20 cellular contexts compared by ENCODE assay signal in the genomic region with DNA sequence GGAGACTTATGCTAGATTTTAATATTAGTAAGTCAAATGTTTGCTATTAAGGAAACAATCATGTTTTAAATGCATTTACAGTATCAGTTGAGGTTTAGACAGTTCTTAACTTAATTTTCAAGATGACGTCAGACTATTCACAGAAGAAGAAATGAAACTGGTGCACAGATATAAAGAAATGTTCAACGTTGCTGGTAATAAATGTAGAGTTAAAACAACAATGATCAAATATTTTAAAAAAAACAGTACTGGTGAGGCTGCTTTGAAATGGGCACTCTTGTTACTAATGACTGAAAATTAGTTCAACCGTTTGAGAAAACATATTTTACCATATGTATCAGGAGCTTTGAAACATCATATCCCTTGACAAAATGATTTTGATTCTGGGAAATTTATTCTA.
"Had no signal": no experiment of that assay in that cellular context is flagged by ENCODE, and none has a peak within 500 bp of the region (broad histone marks: within the 10 kb centered on the region; RNA-seq: fewer than 3 reads in every experiment).

No MANE protein-coding gene starts in this region.

- H3K27me3 ChIP-seq: dorsolateral prefrontal cortex, right atrium auricular region, tibial nerve had no signal

- FAIRE-seq: colon, urothelium cell line had no signal

- H3K9me3 ChIP-seq: prostate gland, right atrium auricular region, tibial nerve had no signal

- ATAC-seq: activated naive CD8-positive, alpha-beta T cell treated with anti-CD3 and anti-CD28 coated beads, Interleukin-2, amount 50 U/mL, for 24 hours; left ventricle myocardium superior had no signal

- H3K27ac ChIP-seq: dorsolateral prefrontal cortex, prostate gland, right atrium auricular region, tibial nerve, WERI-Rb-1 had no signal

- DNase-seq: activated CD4-positive, alpha-beta T cell treated with anti-CD3 and anti-CD28 coated beads for 1 hour; activated CD8-positive, alpha-beta memory T cell treated with anti-CD3 and anti-CD28 coated beads for 24 hours; activated CD8-positive, alpha-beta memory T cell treated with anti-CD3 and anti-CD28 coated beads, Interleukin-2, amount 50 U/mL, for 48 hours; activated effector memory CD4-positive, alpha-beta T cell treated with Interleukin-2 at 50 U/mL for 16 hours; activated naive CD4-positive, alpha-beta T cell treated with anti-CD3 and anti-CD28 coated beads, Interleukin-2, amount 10 ng/mL, durations not matched to agents 7 days and 5 days; activated naive CD8-positive, alpha-beta T cell treated with anti-CD3 and anti-CD28 coated beads, Interleukin-2, amount 50 U/mL, for 24 hours; activated T-cell treated with anti-CD3 and anti-CD28 coated beads, Interleukin-2, amount 50 U/mL, for 48 hours; anterior cingulate cortex; caudate nucleus; dorsolateral prefrontal cortex; immature natural killer cell; left ventricle myocardium superior; occipital lobe; stimulated activated CD4-positive, alpha-beta T cell treated with anti-CD3 and anti-CD28 coated beads, Interleukin-2, amount 100 ng/mL, for 24 hours; WERI-Rb-1 had no signal

- H3K36me3 ChIP-seq: prostate gland had no signal

- H3K4me1 ChIP-seq: prostate gland, right atrium auricular region, tibial nerve had no signal

- H3K4me3 ChIP-seq: dorsolateral prefrontal cortex, prostate gland, right atrium auricular region, tibial nerve had no signal
